Comparison of ENCODE assay signal across 23 cellular contexts in the genomic region with DNA sequence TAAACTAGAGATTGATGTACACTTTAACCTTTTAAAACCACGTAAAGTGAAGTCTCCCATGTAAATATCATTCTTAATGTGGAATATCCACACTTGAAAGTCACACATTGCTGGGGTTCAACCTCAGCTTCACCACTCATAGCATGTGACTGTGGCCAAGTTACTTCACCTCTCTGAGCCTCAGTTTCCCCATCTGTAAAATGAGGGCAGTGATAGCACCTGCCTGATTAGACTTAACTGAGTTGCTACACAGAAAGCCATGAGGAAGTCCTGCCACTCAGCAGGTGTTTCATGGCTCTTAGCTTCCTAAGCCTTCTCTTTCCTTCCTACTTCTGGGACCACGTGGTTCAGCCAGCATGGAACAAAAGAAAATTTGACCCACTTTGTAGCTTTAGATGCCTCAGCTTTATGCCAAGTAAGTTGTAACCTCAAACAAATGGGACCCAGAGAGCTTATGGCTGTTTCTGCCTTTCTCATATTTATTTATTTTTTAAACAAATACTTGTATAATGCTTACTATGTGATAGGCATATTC.
DNase-seq lines count a peak whose midpoint lies in the region; ATAC-seq and TF ChIP-seq lines count a peak whose summit lies in the region.
"Had no signal": no experiment of that assay in that cellular context is flagged by ENCODE, and none has a peak within 500 bp of the region (broad histone marks: within the 10 kb centered on the region; RNA-seq: fewer than 3 reads in every experiment).

No MANE protein-coding gene starts in this region.

- CTCF ChIA-PET in MCF 10A (lab: Yijun Ruan, JAX): interaction anchor here (0.5 to 2.4 kb wide), 7 partner anchors 10 to 345 kb away, joined by 3 to 22 read pairs (median 4); no protein-coding TSS in a partner anchor

- H3K9ac ChIP-seq in duodenal mucosa (ENCODE audit: low read depth in 1 of 2, low read length in 2 of 2): peak overlapping the region in 1 of 2 donors; percentile 11
- no peak overlapping the region for H3K9ac ChIP-seq in mucosa of rectum (ENCODE audit: low read depth in 1 of 2, low read length in 2 of 2)
- H3K9ac ChIP-seq: SK-N-SH had no signal

- H3K27ac ChIP-seq in breast epithelium (no peak overlapping the region), duodenal mucosa (ENCODE audit: low read depth, low read length) (peak overlapping the region; percentile 4), mucosa of rectum (ENCODE audit: low read depth in 2 of 2, low read length in 2 of 2) (peak overlapping the region; percentile 63 to 66), vagina (peak overlapping the region; percentile 18), caudate nucleus (ENCODE audit: low read depth, low read length) (no peak overlapping the region)
- H3K27ac ChIP-seq: colonic mucosa, prostate gland had no signal

- H3K4me3 ChIP-seq in breast epithelium (no peak overlapping the region), duodenal mucosa (ENCODE audit: low read depth in 1 of 2, low read length in 2 of 2) (no peak overlapping the region), mucosa of rectum (ENCODE audit: low read length in 2 of 2) (no peak overlapping the region), vagina (no peak overlapping the region)
- H3K4me3 ChIP-seq: colonic mucosa, HAP-1, prostate gland, tibial nerve had no signal

- H3K36me3 Mint-ChIP-seq in MCF 10A (ENCODE audit: insufficient read depth, unreplicated experiment): no peaks in the 10 kb centered on the region
- H3K36me3 Mint-ChIP-seq: stimulated activated effector memory CD8-positive, alpha-beta T cell treated with anti-CD3 and anti-CD28 coated beads, Interleukin-12 subunit alpha, Interleukin-12 subunit beta, amount 100 ng/mL, for 72 hours had no signal

- intact Hi-C loops in MCF 10A (cut with micrococcal nuclease): loop anchor here (5.0 kb wide), 1 partner anchor 281 kb away; no protein-coding TSS in a partner anchor
- intact Hi-C loops in breast epithelium (cut with DNase I; ENCODE audit: low total_unique reads): loop anchor here (5.0 to 10.0 kb wide), 2 partner anchors 436 to 1622 kb away; no protein-coding TSS in a partner anchor
- intact Hi-C loops in vagina (cut with DNase I): loop anchor here (10.0 kb wide), 1 partner anchor 278 kb away; a partner anchor contains a TSS

- peaks cover 5% of the 10 kb centered on the region for H3K9me3 Mint-ChIP-seq in MCF 10A (ENCODE audit: unreplicated experiment)
- peaks cover 22 to 26% of the 10 kb centered on the region in 2 donors for H3K9me3 Mint-ChIP-seq in stimulated activated naive CD8-positive, alpha-beta T cell treated with anti-CD3 and anti-CD28 coated beads, Interleukin-15, amount 100 ng/mL, for 72 hours

- DNase-seq in MCF 10A (ENCODE audit: unreplicated experiment): no peak
- no peak for DNase-seq in breast epithelium (ENCODE audit: low spot score in 2 of 2)
- DNase-seq in vagina (ENCODE audit: extremely low spot score in 2 of 2): no peak
- DNase-seq in caudate nucleus (lab: John Stamatoyannopoulos, UW): no peak
- DNase-seq in stimulated activated naive CD8-positive, alpha-beta T cell treated with anti-CD3 and anti-CD28 coated beads, Interleukin-15, amount 100 ng/mL, for 72 hours: no peak
- DNase-seq: activated CD4-positive, alpha-beta T cell treated with anti-CD3 and anti-CD28 coated beads, Interleukin-2, amount 50 U/mL, for 1 hour; activated naive CD8-positive, alpha-beta T cell treated with anti-CD3 and anti-CD28 coated beads, Interleukin-2, amount 10 ng/mL, durations not matched to agents 7 days and 5 days; KG1; NCI-H1930; NCI-H524 treated with DMSO at 0.1 percent for 48 hours; stimulated activated CD4-positive, alpha-beta T cell treated with anti-CD3 and anti-CD28 coated beads, Interleukin-1b, Interleukin-23, amount 100 ng/mL, for 48 hours had no signal

- H3K4me1 ChIP-seq in breast epithelium: peaks cover 0 to 20% of the 10 kb centered on the region in 2 donors
- H3K4me1 ChIP-seq in duodenal mucosa (ENCODE audit: control insufficient read depth in 1 of 2, insufficient read depth in 2 of 2, low read length in 2 of 2): peaks cover 36 to 37% of the 10 kb centered on the region in 2 donors
- peaks cover 10 to 29% of the 10 kb centered on the region in 2 donors for H3K4me1 ChIP-seq in mucosa of rectum (ENCODE audit: control insufficient read depth in 2 of 2, insufficient read depth in 2 of 2, low read length in 2 of 2)
- peaks cover 42% of the 10 kb centered on the region for H3K4me1 ChIP-seq in vagina
- H3K4me1 ChIP-seq: HAP-1, prostate gland had no signal

- no peak for ATAC-seq in stimulated activated naive CD8-positive, alpha-beta T cell treated with anti-CD3 and anti-CD28 coated beads, Interleukin-15, amount 100 ng/mL, for 72 hours
- no peak for ATAC-seq in HG03571 (IDR thresholded peaks at IDR 0.05; ENCODE audit: unreplicated experiment)
- ATAC-seq: stimulated activated effector memory CD8-positive, alpha-beta T cell treated with anti-CD3 and anti-CD28 coated beads, Interleukin-12 subunit alpha, Interleukin-12 subunit beta, amount 100 ng/mL, for 72 hours had no signal

- H3K27me3 Mint-ChIP-seq in MCF 10A (ENCODE audit: insufficient read depth, unreplicated experiment): no peaks in the 10 kb centered on the region
- H3K27me3 Mint-ChIP-seq in stimulated activated naive CD8-positive, alpha-beta T cell treated with anti-CD3 and anti-CD28 coated beads, Interleukin-15, amount 100 ng/mL, for 72 hours: no peaks in the 10 kb centered on the region
- H3K27me3 Mint-ChIP-seq: activated naive CD8-positive, alpha-beta T cell treated with anti-CD3 and anti-CD28 coated beads, Interleukin-2, amount 10 ng/mL, durations not matched to agents 7 days and 5 days; brain had no signal

- no peak overlapping the region for H3K4me3 Mint-ChIP-seq in MCF 10A (ENCODE audit: unreplicated experiment)
- H3K4me3 Mint-ChIP-seq in stimulated activated naive CD8-positive, alpha-beta T cell treated with anti-CD3 and anti-CD28 coated beads, Interleukin-15, amount 100 ng/mL, for 72 hours: no peak overlapping the region
- H3K4me3 Mint-ChIP-seq: activated naive CD8-positive, alpha-beta T cell treated with anti-CD3 and anti-CD28 coated beads, Interleukin-2, amount 10 ng/mL, durations not matched to agents 7 days and 5 days; brain; stimulated activated effector memory CD8-positive, alpha-beta T cell treated with anti-CD3 and anti-CD28 coated beads, Interleukin-12 subunit alpha, Interleukin-12 subunit beta, amount 100 ng/mL, for 72 hours had no signal

- BruUV-seq in MCF 10A (replicated peaks; lab: Mats Ljungman, UMichigan): no TSS peak

- POLR2A ChIA-PET in MCF 10A (lab: Yijun Ruan, JAX): interaction anchor here (0.6 to 5.7 kb wide), 11 partner anchors 10 to 288 kb away, joined by 3 to 106 read pairs (median 11); no protein-coding TSS in a partner anchor

- H3K4me1 Mint-ChIP-seq in MCF 10A (ENCODE audit: insufficient read depth, unreplicated experiment): peaks cover 28% of the 10 kb centered on the region
- H3K4me1 Mint-ChIP-seq in stimulated activated naive CD8-positive, alpha-beta T cell treated with anti-CD3 and anti-CD28 coated beads, Interleukin-15, amount 100 ng/mL, for 72 hours: peaks cover 24% of the 10 kb centered on the region
- H3K4me1 Mint-ChIP-seq: activated naive CD8-positive, alpha-beta T cell treated with anti-CD3 and anti-CD28 coated beads, Interleukin-2, amount 10 ng/mL, durations not matched to agents 7 days and 5 days; stimulated activated effector memory CD8-positive, alpha-beta T cell treated with anti-CD3 and anti-CD28 coated beads, Interleukin-12 subunit alpha, Interleukin-12 subunit beta, amount 100 ng/mL, for 72 hours had no signal

- H3K27ac Mint-ChIP-seq in MCF 10A (ENCODE audit: low read depth, unreplicated experiment): peak overlapping the region; percentile 30
- no peak overlapping the region for H3K27ac Mint-ChIP-seq in stimulated activated naive CD8-positive, alpha-beta T cell treated with anti-CD3 and anti-CD28 coated beads, Interleukin-15, amount 100 ng/mL, for 72 hours
- H3K27ac Mint-ChIP-seq: activated naive CD8-positive, alpha-beta T cell treated with anti-CD3 and anti-CD28 coated beads, Interleukin-2, amount 10 ng/mL, durations not matched to agents 7 days and 5 days; activated T-helper 2 cell treated with anti-CD3 and anti-CD28 coated beads, Interferon-gamma antibody, Interleukin-2, Interleukin-4, amounts not matched to agents 10 μg/mL and 5 μg/mL and 100 μg/mL, durations not matched to agents 14 hours and 24 hours and 36 hours; stimulated activated effector memory CD8-positive, alpha-beta T cell treated with anti-CD3 and anti-CD28 coated beads, Interleukin-12 subunit alpha, Interleukin-12 subunit beta, amount 100 ng/mL, for 72 hours had no signal

- H3K27me3 ChIP-seq in breast epithelium (no peaks in the 10 kb centered on the region), duodenal mucosa (ENCODE audit: control insufficient read depth in 1 of 2, insufficient read depth in 2 of 2, low read length in 2 of 2) (no peaks in the 10 kb centered on the region), mucosa of rectum (ENCODE audit: control insufficient read depth in 2 of 2, insufficient read depth in 2 of 2, low read length in 2 of 2) (no peaks in the 10 kb centered on the region), vagina (no peaks in the 10 kb centered on the region)
- H3K27me3 ChIP-seq: BE2C, colonic mucosa, tibial nerve had no signal

- TF ChIP-seq CTCF in MCF 10A (IDR thresholded peaks at IDR 0.05; ENCODE audit: unreplicated experiment): no peak
- TF ChIP-seq CTCF in breast epithelium (IDR thresholded peaks at IDR 0.05): no peak
- no peak for TF ChIP-seq CTCF in vagina (IDR thresholded peaks at IDR 0.05)

- TF ChIP-seq POLR2A in breast epithelium (IDR thresholded peaks at IDR 0.05): no peak
- TF ChIP-seq POLR2A in vagina (IDR thresholded peaks at IDR 0.05): no peak

- H3K36me3 ChIP-seq in breast epithelium (no peaks in the 10 kb centered on the region), duodenal mucosa (ENCODE audit: control insufficient read depth in 1 of 2, insufficient read depth in 2 of 2, low read length in 2 of 2) (no peaks in the 10 kb centered on the region), mucosa of rectum (ENCODE audit: control insufficient read depth in 2 of 2, insufficient read depth in 2 of 2, low read length in 2 of 2) (no peaks in the 10 kb centered on the region), vagina (no peaks in the 10 kb centered on the region)
- H3K36me3 ChIP-seq: BE2C, colonic mucosa, HAP-1, prostate gland, tibial nerve had no signal

- H3K9me3 ChIP-seq in breast epithelium (no peaks in the 10 kb centered on the region), duodenal mucosa (ENCODE audit: control insufficient read depth in 1 of 2, low read length in 2 of 2) (peaks cover under 1 to 2% of the 10 kb centered on the region in 2 donors), mucosa of rectum (ENCODE audit: control insufficient read depth in 2 of 2, low read length in 2 of 2) (no peaks in the 10 kb centered on the region), vagina (no peaks in the 10 kb centered on the region)
- H3K9me3 ChIP-seq: BE2C, colonic mucosa, HAP-1, prostate gland, SK-N-SH had no signal

Comparison
In these comparisons a context has a peak if more than half of its experiments do, and no peak if none do; other contexts are left out.
1. H3K27ac ChIP-seq: peak in duodenal mucosa (single experiment), mucosa of rectum (2 of 2) and vagina (single experiment); none in breast epithelium (0 of 2) and caudate nucleus (single experiment).